23 cellular contexts compared by ENCODE assay signal in the genomic region with DNA sequence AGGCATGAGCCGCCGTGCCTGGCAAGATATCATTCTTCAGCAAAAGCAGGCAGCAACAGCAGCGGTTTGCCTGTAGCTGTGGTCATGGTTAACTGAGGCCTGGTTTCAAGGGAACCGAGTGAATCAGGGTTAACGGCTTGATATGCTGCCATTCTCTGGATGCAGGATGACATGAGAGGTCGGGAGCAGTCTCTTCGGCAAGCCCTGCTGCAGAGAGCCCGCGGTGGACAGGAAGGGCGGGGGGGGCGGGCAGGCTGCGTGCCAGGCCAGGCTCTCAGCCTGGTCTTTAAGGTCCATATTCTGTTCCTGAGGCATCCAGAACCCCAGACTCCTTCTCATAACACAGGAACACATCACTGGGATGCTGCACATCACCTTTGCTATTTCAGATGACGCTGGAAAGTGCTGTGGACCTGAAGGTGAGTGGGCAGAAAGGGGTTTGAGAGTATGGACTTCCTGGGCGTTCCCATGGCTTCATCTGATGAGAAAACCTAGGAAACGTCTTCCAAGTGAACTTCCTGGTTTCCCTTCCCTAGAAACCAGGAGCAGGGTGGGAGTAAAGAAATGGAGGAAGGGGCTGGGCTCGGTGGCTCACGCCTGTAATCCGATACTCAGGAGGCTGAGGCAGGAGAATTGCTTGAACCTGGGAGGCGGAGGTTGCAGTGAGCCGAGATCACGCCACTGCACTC.
A peak's percentile ranks its signal among the peaks of the same experiment; 100 is the strongest.
DNase-seq lines count a peak whose midpoint lies in the region; ATAC-seq and TF ChIP-seq lines count a peak whose summit lies in the region.
"Had no signal": no experiment of that assay in that cellular context is flagged by ENCODE, and none has a peak within 500 bp of the region (broad histone marks: within the 10 kb centered on the region; RNA-seq: fewer than 3 reads in every experiment).

No MANE protein-coding gene starts in this region.

- peaks cover 41% of the 10 kb centered on the region for H3K4me1 ChIP-seq in left ventricle myocardium inferior
- H3K4me1 ChIP-seq in upper lobe of right lung, result no peaks in the 10 kb centered on the region
- H3K4me1 ChIP-seq: Caco-2 had no signal

- H3K27ac Mint-ChIP-seq in neural crest cell (ENCODE audit: unreplicated experiment), result peak overlapping the region; percentile 75
- H3K27ac Mint-ChIP-seq: B cell; CD4-positive, alpha-beta T cell; HFFc6 had no signal

- no peaks in the 10 kb centered on the region for H3K9me3 Mint-ChIP-seq in neural crest cell
- H3K9me3 Mint-ChIP-seq: CD4-positive, alpha-beta T cell; HFFc6; IgD-negative memory B cell had no signal

- no peaks in the 10 kb centered on the region for H3K9me3 ChIP-seq in left ventricle myocardium inferior (replicated peaks)
- H3K9me3 ChIP-seq in upper lobe of right lung, result no peaks in the 10 kb centered on the region
- H3K9me3 ChIP-seq: Caco-2, MG63 had no signal

- H3K4me3 ChIP-seq in left ventricle myocardium inferior (no peak overlapping the region), upper lobe of right lung (no peak overlapping the region)
- H3K4me3 ChIP-seq: MG63 had no signal

- intact Hi-C loops in Right ventricle myocardium inferior (cut with DNase I), result no loop called here
- intact Hi-C loops in cardiac septum (cut with DNase I), result no loop called here
- intact Hi-C loops in left ventricle myocardium inferior (cut with micrococcal nuclease), result no loop called here
- intact Hi-C loops in upper lobe of right lung (cut with DNase I), result no loop called here

- no peak overlapping the region for H3K4me3 Mint-ChIP-seq in neural crest cell
- H3K4me3 Mint-ChIP-seq: B cell; CD4-positive, alpha-beta T cell; HFFc6; IgD-negative memory B cell had no signal

- H3K4me1 Mint-ChIP-seq in neural crest cell, result peaks cover 10% of the 10 kb centered on the region
- H3K4me1 Mint-ChIP-seq: B cell, IgD-negative memory B cell had no signal

- no peaks in the 10 kb centered on the region for H3K27me3 Mint-ChIP-seq in neural crest cell (ENCODE audit: low read depth)
- H3K27me3 Mint-ChIP-seq: B cell; CD4-positive, alpha-beta T cell; IgD-negative memory B cell had no signal

- TF ChIP-seq CTCF in left ventricle myocardium inferior (IDR thresholded peaks at IDR 0.05; ENCODE audit: borderline replicate concordance), result no peak
- no peak for TF ChIP-seq CTCF in neural crest cell (conservative IDR thresholded peaks at IDR 0.05)
- TF ChIP-seq CTCF in upper lobe of right lung (IDR thresholded peaks at IDR 0.05), result no peak

- peaks cover 16% of the 10 kb centered on the region for H3K36me3 Mint-ChIP-seq in neural crest cell (ENCODE audit: low read depth)

- H3K36me3 ChIP-seq in left ventricle myocardium inferior (peaks cover 26% of the 10 kb centered on the region), upper lobe of right lung (peaks cover 30% of the 10 kb centered on the region)
- H3K36me3 ChIP-seq: MG63 had no signal

- H3K27ac ChIP-seq in left ventricle myocardium inferior (replicated peaks), result peak overlapping the region; percentile 76
- H3K27ac ChIP-seq in upper lobe of right lung, result peak overlapping the region; percentile 55
- H3K27ac ChIP-seq: HL-60 had no signal

- ATAC-seq in Right ventricle myocardium inferior (peak; percentile 26), upper lobe of right lung (peak; percentile 27), HG03520 (IDR thresholded peaks at IDR 0.05; ENCODE audit: unreplicated experiment) (no peak), GM19455 (IDR thresholded peaks at IDR 0.05; ENCODE audit: unreplicated experiment) (no peak)

- DNase-seq in Right ventricle myocardium inferior (ENCODE audit: missing footprints), result no peak
- no peak for DNase-seq in cardiac septum (ENCODE audit: low spot score)
- DNase-seq in left ventricle myocardium inferior, result no peak
- no peak for DNase-seq in neural crest cell (ENCODE audit: low read depth, low spot score)
- no peak for DNase-seq in upper lobe of right lung
- no peak for DNase-seq in activated naive CD4-positive, alpha-beta T cell treated with Interleukin-2 at 50 U/mL for 16 hours
- DNase-seq: 8988T; Caco-2; CD4-positive, alpha-beta T cell; H7; HFFc6; Kasumi-1; MG63; NCI-H1048; NCI-H1436; NCI-H2029; NCI-H345; NCI-H524 treated with DMSO at 0.1 percent for 48 hours had no signal

- no peaks in the 10 kb centered on the region for H3K27me3 ChIP-seq in left ventricle myocardium inferior (ENCODE audit: low read depth)
- no peaks in the 10 kb centered on the region for H3K27me3 ChIP-seq in upper lobe of right lung
- H3K27me3 ChIP-seq: MG63 had no signal

Comparison
In these comparisons a context has a peak if more than half of its experiments do, and no peak if none do; other contexts are left out.
1. ATAC-seq: peak in Right ventricle myocardium inferior (single experiment) and upper lobe of right lung (single experiment); none in HG03520 (single experiment) and GM19455 (single experiment).